ENCODE assay signal across 25 cellular contexts in the genomic region with DNA sequence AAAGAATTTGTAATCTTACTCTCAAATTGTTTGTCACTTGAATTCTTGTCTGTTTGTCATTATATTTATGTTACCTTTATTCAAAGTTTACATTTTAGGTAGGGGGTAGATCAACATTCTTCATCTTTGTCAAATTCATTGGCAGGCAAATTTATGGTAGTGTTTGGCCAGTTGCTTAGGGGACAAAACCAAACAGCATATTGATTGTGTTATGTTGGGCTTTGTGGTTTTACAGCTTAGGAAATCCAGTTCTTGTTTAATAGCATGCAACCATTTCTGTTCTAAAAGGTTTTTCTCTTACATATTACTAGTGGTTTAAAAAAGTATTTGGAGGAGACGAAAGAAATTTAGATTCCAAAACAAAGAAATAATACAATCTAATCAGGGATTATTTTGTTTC.
DNase-seq lines count a peak whose midpoint lies in the region; ATAC-seq, FAIRE-seq and TF ChIP-seq lines count a peak whose summit lies in the region.
"Had no signal": no experiment of that assay in that cellular context is flagged by ENCODE, and none has a peak within 500 bp of the region (broad histone marks: within the 10 kb centered on the region; RNA-seq: fewer than 3 reads in every experiment).

No MANE protein-coding gene starts in this region.

- no peak for FAIRE-seq in astrocyte (lab: Jason Lieb, UNC)
- peak; percentile 36 for FAIRE-seq in small intestine (lab: Jason Lieb, UNC)
- FAIRE-seq: GM12878 had no signal

- H3K4me3 ChIP-seq in GM23338 (no peak overlapping the region), astrocyte (ENCODE audit: insufficient read depth, low read depth, low read length) (no peak overlapping the region), fibroblast of pulmonary artery (replicated peaks; ENCODE audit: low read depth, low read length) (no peak overlapping the region), small intestine (ENCODE audit: low read depth in 1 of 2, low read length in 2 of 2) (no peak overlapping the region)
- H3K4me3 ChIP-seq: body of pancreas, GM12878, lung, neural progenitor cell, psoas muscle, skin epidermis had no signal

- ATAC-seq in GM23338 (no peak), HG03354 (IDR thresholded peaks at IDR 0.05; ENCODE audit: poor library complexity, severe bottlenecking, unreplicated experiment) (no peak), GM18868 (IDR thresholded peaks at IDR 0.05; ENCODE audit: unreplicated experiment) (no peak)
- ATAC-seq: activated CD4-positive, alpha-beta T cell treated with anti-CD3 and anti-CD28 coated beads for 36 hours; activated naive CD4-positive, alpha-beta T cell treated with anti-CD3 and anti-CD28 coated beads, Interleukin-2, amount 50 U/mL, for 72 hours; activated T-cell treated with anti-CD3 and anti-CD28 coated beads, Interleukin-2, amount 50 U/mL, for 72 hours; body of pancreas; GM12878; HCT116; psoas muscle had no signal

- H3K27me3 ChIP-seq in GM23338 (ENCODE audit: insufficient read depth) (no peaks in the 10 kb centered on the region), astrocyte (ENCODE audit: insufficient read depth, low read length) (no peaks in the 10 kb centered on the region), small intestine (ENCODE audit: control insufficient read depth in 2 of 2, insufficient read depth in 2 of 2, low read length in 2 of 2) (no peaks in the 10 kb centered on the region)
- H3K27me3 ChIP-seq: body of pancreas, neural progenitor cell had no signal

- no peak overlapping the region for H3K9ac ChIP-seq in astrocyte (ENCODE audit: low read length)
- H3K9ac ChIP-seq: KMS-11, neural progenitor cell had no signal

- no peaks in the 10 kb centered on the region for H3K79me2 ChIP-seq in GM23338 (replicated peaks; ENCODE audit: insufficient read depth)
- no peaks in the 10 kb centered on the region for H3K79me2 ChIP-seq in astrocyte (ENCODE audit: insufficient read depth, low read length)

- H3K4me1 Mint-ChIP-seq in GM23338 (peaks cover 6% of the 10 kb centered on the region; the same call in 2 of the 3 replicates), astrocyte (ENCODE audit: low read depth, unreplicated experiment) (peaks cover 21% of the 10 kb centered on the region)
- H3K4me1 Mint-ChIP-seq: activated CD4-positive, alpha-beta T cell treated with anti-CD3 and anti-CD28 coated beads for 36 hours; neural progenitor cell had no signal

- no peaks in the 10 kb centered on the region for H3K36me3 ChIP-seq in GM23338 (ENCODE audit: insufficient read depth)
- H3K36me3 ChIP-seq in astrocyte (ENCODE audit: insufficient read depth, low read length), result no peaks in the 10 kb centered on the region
- no peaks in the 10 kb centered on the region for H3K36me3 ChIP-seq in small intestine (ENCODE audit: control insufficient read depth in 2 of 2, insufficient read depth in 2 of 2, low read length in 2 of 2)
- H3K36me3 ChIP-seq: neural progenitor cell had no signal

- TF ChIP-seq CTCF in GM23338 (conservative IDR thresholded peaks at IDR 0.05; ENCODE audit: low read depth in 2 of 2) (no peak), astrocyte (IDR thresholded peaks at IDR 0.05; ENCODE audit: insufficient read depth, low read depth, low read length) (no peak), fibroblast of pulmonary artery (IDR thresholded peaks at IDR 0.05; ENCODE audit: low read length, missing control alignments) (no peak)

- H3K4me3 Mint-ChIP-seq in GM23338 (no peak overlapping the region), astrocyte (ENCODE audit: unreplicated experiment) (no peak overlapping the region)
- H3K4me3 Mint-ChIP-seq: activated CD4-positive, alpha-beta T cell treated with anti-CD3 and anti-CD28 coated beads for 36 hours; activated T-cell treated with anti-CD3 and anti-CD28 coated beads, Interleukin-2, amount 50 U/mL, for 72 hours; neural progenitor cell had no signal

- H3K36me3 Mint-ChIP-seq in GM23338 (ENCODE audit: low read depth) (peaks cover 5% of the 10 kb centered on the region; the same call in 1 of the 3 replicates), astrocyte (ENCODE audit: low read depth, unreplicated experiment) (no peaks in the 10 kb centered on the region)
- H3K36me3 Mint-ChIP-seq: activated naive CD4-positive, alpha-beta T cell treated with anti-CD3 and anti-CD28 coated beads, Interleukin-2, amount 50 U/mL, for 72 hours; neural progenitor cell had no signal

- 74 to 78% (median 77%) methylated on average over 1 of the region's 1 CpG for WGBS in small intestine, 3 donors

- no peaks in the 10 kb centered on the region for H3K9me3 ChIP-seq in astrocyte (ENCODE audit: insufficient read depth, low read depth, low read length)
- H3K9me3 ChIP-seq in small intestine (ENCODE audit: control insufficient read depth, low read depth), result no peaks in the 10 kb centered on the region
- H3K9me3 ChIP-seq: body of pancreas, psoas muscle had no signal

- DNase-seq in GM23338 (ENCODE audit: low spot score) (no peak), astrocyte (ENCODE audit: low read depth) (peak; percentile 33), fibroblast of pulmonary artery (ENCODE audit: low read depth) (peak; percentile 29), small intestine (no peak), posterior cingulate gyrus (no peak), SHP77 treated with DMSO at 0.1 percent for 48 hours (lab: John Stamatoyannopoulos, UW) (no peak)
- DNase-seq: activated CD4-positive, alpha-beta T cell treated with anti-CD3 and anti-CD28 coated beads for 36 hours; activated T-cell treated with anti-CD3 and anti-CD28 coated beads, Interleukin-2, amount 50 U/mL, for 72 hours; body of pancreas; hippocampal formation; islet precursor cell; NCI-H1694; NCI-H748 treated with DMSO at 0.1 percent for 48 hours; psoas muscle; stimulated activated CD4-positive, alpha-beta T cell treated with anti-CD3 and anti-CD28 coated beads, Interleukin-2, amount 100 ng/mL, for 48 hours; stimulated activated naive CD4-positive, alpha-beta T cell had no signal

- no peaks in the 10 kb centered on the region for H3K9me2 ChIP-seq in GM23338 (ENCODE audit: insufficient read depth)

- no peaks in the 10 kb centered on the region for H3F3A ChIP-seq in GM23338 (replicated peaks; ENCODE audit: low read depth)

- H4K20me1 ChIP-seq in GM23338 (replicated peaks; ENCODE audit: insufficient read depth), result no peaks in the 10 kb centered on the region
- no peaks in the 10 kb centered on the region for H4K20me1 ChIP-seq in astrocyte (ENCODE audit: insufficient read depth, low read length)

- H2AFZ ChIP-seq in GM23338 (no peak overlapping the region), astrocyte (ENCODE audit: low read depth, low read length) (no peak overlapping the region)
- H2AFZ ChIP-seq: neural progenitor cell had no signal

- H3K27ac ChIP-seq in GM23338 (ENCODE audit: low read depth) (no peak overlapping the region), astrocyte (ENCODE audit: low read depth, low read length) (no peak overlapping the region), small intestine (ENCODE audit: low read depth in 1 of 2, low read length in 1 of 2) (no peak overlapping the region)
- H3K27ac ChIP-seq: body of pancreas, KMS-11, neural progenitor cell, psoas muscle had no signal

- intact Hi-C loops in posterior cingulate gyrus (cut with DNase I), result no loop called here

- H3K27ac Mint-ChIP-seq in GM23338 (peak overlapping the region; percentile 72; the same call in 1 of the 2 replicates), astrocyte (ENCODE audit: unreplicated experiment) (peak overlapping the region; percentile 86)
- H3K27ac Mint-ChIP-seq: activated CD4-positive, alpha-beta T cell treated with anti-CD3 and anti-CD28 coated beads for 36 hours; activated naive CD4-positive, alpha-beta T cell treated with anti-CD3 and anti-CD28 coated beads, Interleukin-2, amount 50 U/mL, for 72 hours; activated T-cell treated with anti-CD3 and anti-CD28 coated beads, Interleukin-2, amount 50 U/mL, for 72 hours; neural progenitor cell had no signal

- H3K9me3 Mint-ChIP-seq in GM23338, result no peaks in the 10 kb centered on the region; the same call in 2 of the 3 replicates
- H3K9me3 Mint-ChIP-seq in astrocyte (ENCODE audit: unreplicated experiment), result peaks cover 2% of the 10 kb centered on the region
- H3K9me3 Mint-ChIP-seq: activated naive CD4-positive, alpha-beta T cell treated with anti-CD3 and anti-CD28 coated beads, Interleukin-2, amount 50 U/mL, for 72 hours; activated T-cell treated with anti-CD3 and anti-CD28 coated beads, Interleukin-2, amount 50 U/mL, for 72 hours; neural progenitor cell had no signal

- H3K4me1 ChIP-seq in GM23338 (ENCODE audit: insufficient read depth) (no peaks in the 10 kb centered on the region), astrocyte (ENCODE audit: insufficient read depth, low read length) (no peaks in the 10 kb centered on the region), small intestine (ENCODE audit: control insufficient read depth in 2 of 2, insufficient read depth in 1 of 2, low read depth in 1 of 2, low read length in 1 of 2) (no peaks in the 10 kb centered on the region)
- H3K4me1 ChIP-seq: body of pancreas, neural progenitor cell, psoas muscle had no signal

- H3K27me3 Mint-ChIP-seq in GM23338 (ENCODE audit: insufficient read depth, low read depth, poor library complexity) (peaks cover 2% of the 10 kb centered on the region), astrocyte (ENCODE audit: low read depth, unreplicated experiment) (no peaks in the 10 kb centered on the region)

- H3K4me2 ChIP-seq in GM23338, result no peak overlapping the region
- H3K4me2 ChIP-seq in astrocyte (ENCODE audit: low read length), result no peak overlapping the region
- H3K4me2 ChIP-seq: KMS-11, neural progenitor cell had no signal

TF ChIP-seq in GM23338, 12 proteins besides CTCF, POLR2A, EP300 and RAD21 (continues in another document):
- TF ChIP-seq ZNF114 (CRISPR knock-in tag; IDR thresholded peaks at IDR 0.05), result no peak
- TF ChIP-seq JUNB (IDR thresholded peaks at IDR 0.05; ENCODE audit: unreplicated experiment), result no peak
- TF ChIP-seq CREB1 (CRISPR knock-in tag; IDR thresholded peaks at IDR 0.05; ENCODE audit: low read depth), result no peak

Comparison
In these comparisons a context has a peak if more than half of its experiments do, and no peak if none do; other contexts are left out.
1. DNase-seq: peak in astrocyte (single experiment) and fibroblast of pulmonary artery (single experiment); none in GM23338 (single experiment), small intestine (single experiment), posterior cingulate gyrus (0 of 10) and SHP77 treated with DMSO at 0.1 percent for 48 hours (single experiment).